Comparison of ENCODE assay signal across 1 cellular context in genomic region chr1:234397732-234398131, GRCh38.
TF ChIP-seq lines count a peak whose summit lies in the region.

No MANE protein-coding gene starts in this region.

TF ChIP-seq in K562, 482 proteins besides CTCF, POLR2A, EP300 and RAD21:
- no peak for TF ChIP-seq ZNF398 (CRISPR knock-in tag; IDR thresholded peaks at IDR 0.05)
- peak; percentile 63; the same call in 1 of the 2 replicates for TF ChIP-seq ZNF263 (CRISPR knock-in tag; IDR thresholded peaks at IDR 0.05; ENCODE audit: borderline replicate concordance)
- TF ChIP-seq PCBP2 (IDR thresholded peaks at IDR 0.05; ENCODE audit: low read depth, low read length, poor library complexity, severe bottlenecking) = peak; percentile 33
- TF ChIP-seq VEZF1 (CRISPR knock-in tag; IDR thresholded peaks at IDR 0.05) = peak; percentile 26; the same call in 1 of the 2 replicates
